ENCODE assay signal across 8 cellular contexts in the genomic region with DNA sequence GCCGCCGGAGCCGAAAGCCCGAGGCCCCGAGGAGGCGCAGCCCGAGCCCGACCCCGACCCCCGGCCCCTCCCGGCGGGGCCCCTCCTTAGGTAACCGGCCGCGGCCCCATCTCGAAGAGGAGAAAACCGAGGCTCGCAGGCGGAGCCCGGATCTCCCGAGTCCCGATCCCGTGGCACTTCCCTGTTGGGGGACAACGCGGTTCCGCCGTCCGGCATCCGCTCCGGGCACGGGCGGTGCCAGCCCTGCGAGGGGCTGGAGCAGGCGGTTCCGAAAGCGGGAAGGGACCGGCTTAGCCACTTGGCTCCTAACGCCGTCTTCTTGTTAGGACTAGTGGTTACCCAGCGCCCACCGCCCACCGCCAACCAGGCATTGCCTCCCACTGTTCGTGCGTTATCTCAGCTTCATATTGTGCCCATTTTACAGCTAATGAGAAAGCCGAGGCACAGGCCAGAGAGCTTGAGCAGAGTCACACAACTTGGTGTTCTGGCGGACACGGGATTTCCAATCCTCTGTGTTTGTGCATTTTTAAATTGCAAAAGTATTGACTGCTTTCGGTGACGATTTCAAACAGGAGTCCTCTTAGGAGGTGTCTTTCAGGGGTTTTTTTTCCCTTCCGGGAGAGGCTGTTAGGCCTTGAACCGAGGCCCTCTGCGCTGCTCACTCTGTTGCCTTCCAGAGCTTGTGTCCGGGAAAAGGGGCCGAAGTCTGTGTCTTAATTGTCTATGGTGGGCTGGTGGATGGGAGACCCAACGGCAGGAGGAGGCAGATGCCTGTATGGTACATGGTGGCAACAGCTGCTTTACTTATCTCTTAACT. TPM values are rescaled to one million over a fixed set of nuclear protein-coding genes. Genes with fewer than 3 reads are reported as not detected.
A peak's percentile ranks its signal among the peaks of the same experiment; 100 is the strongest.
DNase-seq lines count a peak whose midpoint lies in the region; ATAC-seq, FAIRE-seq and TF ChIP-seq lines count a peak whose summit lies in the region.

No MANE protein-coding gene starts in this region.

- no peaks in the 10 kb centered on the region for H3K4me1 ChIP-seq in NT2/D1 (ENCODE audit: insufficient read depth, insufficient read length)

- H3K27me3 Mint-ChIP-seq in activated CD4-positive, alpha-beta T cell treated with anti-CD3 and anti-CD28 coated beads, Interleukin-2, amount 10 ng/mL, durations not matched to agents 7 days and 5 days = no peaks in the 10 kb centered on the region

- POLR2A ChIA-PET in activated CD4-positive, alpha-beta T cell treated with anti-CD3 and anti-CD28 coated beads, Interleukin-2, amount 10 ng/mL, durations not matched to agents 7 days and 5 days (lab: Charles Lee) = interaction anchor here (1.0 kb wide), 2 partner anchors 12 to 17 kb away, joined by 3 to 5 read pairs; no protein-coding TSS in a partner anchor

- peak overlapping the region; percentile 92 for H3K4me3 Mint-ChIP-seq in activated CD4-positive, alpha-beta T cell treated with anti-CD3 and anti-CD28 coated beads, Interleukin-2, amount 10 ng/mL, durations not matched to agents 7 days and 5 days

- no peaks in the 10 kb centered on the region for H3K27me3 ChIP-seq in NT2/D1 (ENCODE audit: insufficient read depth, insufficient read length)
- H3K27me3 ChIP-seq in bronchial epithelial cell (ENCODE audit: control insufficient read depth, insufficient read depth, low read length) = no peaks in the 10 kb centered on the region

- peak overlapping the region; percentile 86 for H3K9ac ChIP-seq in NT2/D1 (ENCODE audit: insufficient read length, low read depth)

- H3K9me3 Mint-ChIP-seq in activated CD4-positive, alpha-beta T cell treated with anti-CD3 and anti-CD28 coated beads, Interleukin-2, amount 10 ng/mL, durations not matched to agents 7 days and 5 days = peaks cover 17% of the 10 kb centered on the region

- H3K27ac Mint-ChIP-seq in activated CD4-positive, alpha-beta T cell treated with anti-CD3 and anti-CD28 coated beads, Interleukin-2, amount 10 ng/mL, durations not matched to agents 7 days and 5 days = peak overlapping the region; percentile 90

- H3K36me3 Mint-ChIP-seq in activated CD4-positive, alpha-beta T cell treated with anti-CD3 and anti-CD28 coated beads, Interleukin-2, amount 10 ng/mL, durations not matched to agents 7 days and 5 days (ENCODE audit: low read depth) = peaks cover 45% of the 10 kb centered on the region

- peak; percentile 21 for ATAC-seq in HG02588 (IDR thresholded peaks at IDR 0.05; ENCODE audit: unreplicated experiment)

- no peak for FAIRE-seq in bronchial epithelial cell (lab: Jason Lieb, UNC)
- FAIRE-seq in urothelium cell line (lab: Jason Lieb, UNC) = no peak

- peak; percentile 38 for DNase-seq in activated CD4-positive, alpha-beta T cell treated with anti-CD3 and anti-CD28 coated beads, Interleukin-2, amount 10 ng/mL, durations not matched to agents 7 days and 5 days
- DNase-seq in activated CD4-positive, alpha-beta T cell treated with anti-CD3 and anti-CD28 coated beads for 4 hours = no peak
- no peak for DNase-seq in NT2/D1 (ENCODE audit: low read depth, low spot score)
- no peak for DNase-seq in bronchial epithelial cell (ENCODE audit: low read depth)
- peak; percentile 23 to 28 for DNase-seq in lung microvascular endothelial cell (ENCODE audit: low read depth in 2 of 2)
- DNase-seq in urothelium cell line (ENCODE audit: low spot score) = peak; percentile 55
- DNase-seq in NCI-H1694 treated with DMSO at 0.1 percent for 48 hours (lab: John Stamatoyannopoulos, UW) = no peak

- H3K4me3 ChIP-seq in NT2/D1 (ENCODE audit: insufficient read length, low read depth) = peak overlapping the region; percentile 79
- peak overlapping the region; percentile 44 for H3K4me3 ChIP-seq in bronchial epithelial cell (ENCODE audit: low read depth, low read length)

- CTCF ChIA-PET in activated CD4-positive, alpha-beta T cell treated with anti-CD3 and anti-CD28 coated beads, Interleukin-2, amount 10 ng/mL, durations not matched to agents 7 days and 5 days (lab: Charles Lee) = interaction anchor here (0.8 to 1.6 kb wide), 2 partner anchors 10 to 11 kb away, joined by 5 to 7 read pairs; no protein-coding TSS in a partner anchor

- H3K4me1 Mint-ChIP-seq in activated CD4-positive, alpha-beta T cell treated with anti-CD3 and anti-CD28 coated beads, Interleukin-2, amount 10 ng/mL, durations not matched to agents 7 days and 5 days = peaks cover 41% of the 10 kb centered on the region

- no peak for TF ChIP-seq CTCF in bronchial epithelial cell (IDR thresholded peaks at IDR 0.05; ENCODE audit: insufficient read depth, low read length, severe bottlenecking)

- H3K9me3 ChIP-seq in NT2/D1 (ENCODE audit: insufficient read depth, low read length) = no peaks in the 10 kb centered on the region

- H3K36me3 ChIP-seq in NT2/D1 (ENCODE audit: insufficient read depth, insufficient read length, low read length) = peaks cover 31% of the 10 kb centered on the region
- peaks cover 1% of the 10 kb centered on the region for H3K36me3 ChIP-seq in bronchial epithelial cell (ENCODE audit: control insufficient read depth, insufficient read depth, low read length)

RNA-seq across cellular contexts. Expression of gene CENPA, which starts 0.6 kb away (rescaled TPM):
- total RNA-seq in activated CD4-positive, alpha-beta T cell treated with anti-CD3 and anti-CD28 coated beads, Interleukin-2, amount 10 ng/mL, durations not matched to agents 7 days and 5 days = 10 to 100 TPM; 53.0 to 55.1 TPM
- 0.26 TPM in 1 of 2 replicates, not detected in the other for total RNA-seq in bronchial epithelial cell
- total RNA-seq in lung microvascular endothelial cell = 2.8 and 7.8 TPM in 2 replicates

RNA-seq across cellular contexts. Expression of gene SLC35F6, which starts 22.3 kb away (rescaled TPM):
- total RNA-seq in activated CD4-positive, alpha-beta T cell treated with anti-CD3 and anti-CD28 coated beads, Interleukin-2, amount 10 ng/mL, durations not matched to agents 7 days and 5 days = 10 to 100 TPM; 20.2 to 20.6 TPM
- 29.2 and 37.1 TPM in 2 replicates for total RNA-seq in bronchial epithelial cell
- 23.1 and 38.3 TPM in 2 replicates for total RNA-seq in lung microvascular endothelial cell

Comparison
In these comparisons a context has a peak if more than half of its experiments do, and no peak if none do; other contexts are left out.
1. DNase-seq: peak in activated CD4-positive, alpha-beta T cell treated with anti-CD3 and anti-CD28 coated beads, Interleukin-2, amount 10 ng/mL, durations not matched to agents 7 days and 5 days (single experiment), lung microvascular endothelial cell (2 of 2) and urothelium cell line (single experiment); none in activated CD4-positive, alpha-beta T cell treated with anti-CD3 and anti-CD28 coated beads for 4 hours (0 of 2), NT2/D1 (single experiment), bronchial epithelial cell (single experiment) and NCI-H1694 treated with DMSO at 0.1 percent for 48 hours (single experiment).